Comparison of ENCODE assay signal across 8 cellular contexts in the genomic region with DNA sequence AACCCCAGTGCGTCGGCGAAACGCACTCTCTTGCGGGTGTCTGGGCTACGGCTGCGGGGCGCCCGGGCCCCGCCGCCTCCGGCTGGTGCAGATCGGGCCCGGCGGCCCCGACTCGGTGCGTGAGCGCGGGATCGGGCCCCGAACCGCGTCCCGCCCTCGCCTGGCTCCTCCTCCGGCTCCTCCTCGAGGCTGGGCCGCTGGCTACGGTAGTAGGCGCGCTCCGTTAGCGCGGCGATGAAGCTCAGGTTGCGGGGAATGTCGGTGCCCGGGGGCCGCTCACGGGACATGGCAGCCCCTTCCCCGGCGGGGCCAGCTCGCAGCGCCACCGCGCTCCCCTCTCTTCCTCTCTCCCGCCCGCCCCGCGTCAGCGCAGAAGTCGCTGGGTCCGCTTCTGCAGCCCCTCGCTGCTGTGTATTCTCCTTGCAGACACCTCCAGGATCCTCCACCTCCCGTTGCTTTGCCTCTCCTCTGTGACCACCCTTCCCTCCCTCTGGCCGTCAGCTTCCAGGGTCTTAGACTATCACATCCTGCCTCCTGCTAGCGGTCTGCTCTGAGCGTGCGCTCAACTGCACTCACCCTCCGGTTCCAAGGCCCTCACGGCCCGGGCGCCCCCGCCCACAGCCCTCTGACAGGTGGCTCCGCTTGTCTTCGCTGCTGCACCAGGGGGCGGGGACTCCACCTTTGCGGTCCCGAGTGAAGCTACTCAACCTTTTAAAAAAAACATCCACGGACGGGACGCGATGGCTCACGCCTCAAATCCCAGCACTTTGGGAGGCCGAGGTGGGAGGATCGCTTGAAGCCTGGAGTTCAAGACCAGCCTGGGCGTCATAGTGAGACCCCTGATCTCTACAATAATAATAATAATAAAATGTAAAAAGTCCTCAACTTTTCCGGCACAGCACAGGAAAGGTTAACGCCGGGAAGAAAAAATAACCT. TPM values are rescaled to one million over a fixed set of nuclear protein-coding genes. Genes with fewer than 3 reads are reported as not detected.
DNase-seq lines count a peak whose midpoint lies in the region; ATAC-seq and TF ChIP-seq lines count a peak whose summit lies in the region.

A gene with protein sequence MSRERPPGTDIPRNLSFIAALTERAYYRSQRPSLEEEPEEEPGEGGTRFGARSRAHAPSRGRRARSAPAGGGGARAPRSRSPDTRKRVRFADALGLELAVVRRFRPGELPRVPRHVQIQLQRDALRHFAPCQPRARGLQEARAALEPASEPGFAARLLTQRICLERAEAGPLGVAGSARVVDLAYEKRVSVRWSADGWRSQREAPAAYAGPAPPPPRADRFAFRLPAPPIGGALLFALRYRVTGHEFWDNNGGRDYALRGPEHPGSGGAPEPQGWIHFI (minus strand): TSS at position 570 of the 936 bp plus-strand sequence. CDS start 283 bp downstream, at position 287.

- no peaks in the 10 kb centered on the region for H3K9me3 Mint-ChIP-seq in Calu3 (ENCODE audit: low read depth, unreplicated experiment)
- no peaks in the 10 kb centered on the region for H3K9me3 Mint-ChIP-seq in activated T-helper 1 cell treated with anti-CD3 and anti-CD28 coated beads, Interleukin-12 subunit alpha, Interleukin-12 subunit beta, Interleukin-2, Interleukin-4 antibody, amounts not matched to agents 30 ng/mL and 10 ng/mL and 1 ng/mL, durations not matched to agents 14 hours and 24 hours and 36 hours
- H3K9me3 Mint-ChIP-seq in neural crest cell: no peaks in the 10 kb centered on the region

- H3K27me3 ChIP-seq in Peyer's patch: no peaks in the 10 kb centered on the region
- H3K27me3 ChIP-seq in stomach smooth muscle (ENCODE audit: control insufficient read depth in 1 of 2, insufficient read depth in 2 of 2, low read length in 2 of 2): no peaks in the 10 kb centered on the region

- H3K4me3 ChIP-seq in Jurkat, Clone E6-1 (ENCODE audit: low read length): peak within 1 kb of the TSS; percentile 79
- H3K4me3 ChIP-seq in Peyer's patch (peak within 1 kb of the TSS; percentile 76 to 96 (median 82)), fibroblast of villous mesenchyme (ENCODE audit: low read depth, low read length) (peak within 1 kb of the TSS; percentile 72), stomach smooth muscle (ENCODE audit: low read length in 2 of 2) (peak within 1 kb of the TSS; percentile 59 to 91)

- CTCF ChIA-PET in Calu3 (lab: Charles Lee): interaction anchor here (0.9 to 2.2 kb wide), 3 partner anchors 17 to 234 kb away, joined by 3 to 5 read pairs (median 4); a partner anchor contains a TSS

- peak; percentile 41 for ATAC-seq in GM21515 (IDR thresholded peaks at IDR 0.05; ENCODE audit: unreplicated experiment)

- TF ChIP-seq CTCF in Calu3 (IDR thresholded peaks at IDR 0.05; ENCODE audit: unreplicated experiment) (no peak), Peyer's patch (IDR thresholded peaks at IDR 0.05) (no peak), fibroblast of villous mesenchyme (IDR thresholded peaks at IDR 0.05; ENCODE audit: insufficient read depth, low read depth, low read length) (no peak), neural crest cell (conservative IDR thresholded peaks at IDR 0.05) (no peak)

- H3K27ac Mint-ChIP-seq in Calu3 (ENCODE audit: unreplicated experiment) (peak within 1 kb of the TSS; percentile 64), neural crest cell (ENCODE audit: unreplicated experiment) (peak within 1 kb of the TSS; percentile 97)
- peak within 1 kb of the TSS; percentile 100 for H3K27ac Mint-ChIP-seq in activated T-helper 1 cell treated with anti-CD3 and anti-CD28 coated beads, Interleukin-12 subunit alpha, Interleukin-12 subunit beta, Interleukin-2, Interleukin-4 antibody, amounts not matched to agents 30 ng/mL and 10 ng/mL and 1 ng/mL, durations not matched to agents 14 hours and 24 hours and 36 hours

- H3K9me3 ChIP-seq in Peyer's patch (no peaks in the 10 kb centered on the region), stomach smooth muscle (ENCODE audit: control insufficient read depth in 2 of 2, low read length in 2 of 2) (no peaks in the 10 kb centered on the region)

- H3K4me3 Mint-ChIP-seq in Calu3 (ENCODE audit: low read depth, unreplicated experiment): peak within 1 kb of the TSS; percentile 89
- H3K4me3 Mint-ChIP-seq in activated T-helper 1 cell treated with anti-CD3 and anti-CD28 coated beads, Interleukin-12 subunit alpha, Interleukin-12 subunit beta, Interleukin-2, Interleukin-4 antibody, amounts not matched to agents 30 ng/mL and 10 ng/mL and 1 ng/mL, durations not matched to agents 14 hours and 24 hours and 36 hours: peak within 1 kb of the TSS; percentile 99
- peak within 1 kb of the TSS; percentile 94 for H3K4me3 Mint-ChIP-seq in neural crest cell

- H3K36me3 ChIP-seq in Peyer's patch (peaks cover 0 to 13% (median 0%) of the 10 kb centered on the region in 3 donors), stomach smooth muscle (ENCODE audit: control insufficient read depth in 2 of 2, insufficient read depth in 2 of 2, low read length in 2 of 2) (peaks cover 4 to 9% of the 10 kb centered on the region in 2 donors)

- BruUV-seq in Calu3 (replicated peaks; lab: Mats Ljungman, UMichigan): no TSS peak

- H3K36me3 Mint-ChIP-seq in Calu3 (ENCODE audit: insufficient read depth, unreplicated experiment) (peaks cover 53% of the 10 kb centered on the region), neural crest cell (ENCODE audit: low read depth) (no peaks in the 10 kb centered on the region)
- peaks cover 3% of the 10 kb centered on the region for H3K36me3 Mint-ChIP-seq in activated T-helper 1 cell treated with anti-CD3 and anti-CD28 coated beads, Interleukin-12 subunit alpha, Interleukin-12 subunit beta, Interleukin-2, Interleukin-4 antibody, amounts not matched to agents 30 ng/mL and 10 ng/mL and 1 ng/mL, durations not matched to agents 14 hours and 24 hours and 36 hours (ENCODE audit: low read depth)

- H3K27ac ChIP-seq in Peyer's patch: peak within 1 kb of the TSS; percentile 97 to 100 (median 100)
- H3K27ac ChIP-seq in stomach smooth muscle (ENCODE audit: low read length): peak within 1 kb of the TSS; percentile 97

- DNase-seq in Calu3: peak; percentile 69
- DNase-seq in Jurkat, Clone E6-1 (ENCODE audit: low read depth, low spot score): peak; percentile 73
- peak; percentile 88 to 96 (median 96) for DNase-seq in Peyer's patch
- DNase-seq in activated T-helper 1 cell treated with anti-CD3 and anti-CD28 coated beads, Interleukin-12 subunit alpha, Interleukin-12 subunit beta, Interleukin-2, Interleukin-4 antibody, amounts not matched to agents 30 ng/mL and 10 ng/mL and 1 ng/mL, durations not matched to agents 14 hours and 24 hours and 36 hours (ENCODE audit: low spot score): peak; percentile 78
- peak; percentile 47 for DNase-seq in fibroblast of villous mesenchyme (ENCODE audit: low read depth)
- peak; percentile 49 for DNase-seq in neural crest cell (ENCODE audit: low read depth, low spot score)

- peak within 1 kb of the TSS; percentile 78 to 88 for H3K9ac ChIP-seq in stomach smooth muscle (ENCODE audit: low read length in 2 of 2)

- TF ChIP-seq POLR2A in Peyer's patch (IDR thresholded peaks at IDR 0.05): peak in 1 of 2 donors; percentile 14

- H3K4me1 Mint-ChIP-seq in Calu3 (ENCODE audit: low read depth, unreplicated experiment) (peaks cover 31% of the 10 kb centered on the region), neural crest cell (peaks cover 47% of the 10 kb centered on the region)
- H3K4me1 Mint-ChIP-seq in activated T-helper 1 cell treated with anti-CD3 and anti-CD28 coated beads, Interleukin-12 subunit alpha, Interleukin-12 subunit beta, Interleukin-2, Interleukin-4 antibody, amounts not matched to agents 30 ng/mL and 10 ng/mL and 1 ng/mL, durations not matched to agents 14 hours and 24 hours and 36 hours (ENCODE audit: low read depth): peaks cover 35% of the 10 kb centered on the region

- intact Hi-C loops in Calu3 (cut with micrococcal nuclease; ENCODE audit: unreplicated experiment): no loop called here
- intact Hi-C loops in activated T-helper 1 cell treated with anti-CD3 and anti-CD28 coated beads, Interleukin-12 subunit alpha, Interleukin-12 subunit beta, Interleukin-2, Interleukin-4 antibody, amounts not matched to agents 30 ng/mL and 10 ng/mL and 1 ng/mL, durations not matched to agents 14 hours and 24 hours and 36 hours (cut with micrococcal nuclease): loop anchor here (2.0 to 5.0 kb wide), 2 partner anchors 248 to 715 kb away; a partner anchor contains a TSS

- H3K27me3 Mint-ChIP-seq in Calu3 (ENCODE audit: unreplicated experiment): no peaks in the 10 kb centered on the region
- H3K27me3 Mint-ChIP-seq in activated T-helper 1 cell treated with anti-CD3 and anti-CD28 coated beads, Interleukin-12 subunit alpha, Interleukin-12 subunit beta, Interleukin-2, Interleukin-4 antibody, amounts not matched to agents 30 ng/mL and 10 ng/mL and 1 ng/mL, durations not matched to agents 14 hours and 24 hours and 36 hours (ENCODE audit: insufficient read depth): no peaks in the 10 kb centered on the region
- no peaks in the 10 kb centered on the region for H3K27me3 Mint-ChIP-seq in neural crest cell (ENCODE audit: low read depth)

- H3K4me1 ChIP-seq in Peyer's patch (peaks cover 0 to 29% (median 5%) of the 10 kb centered on the region in 4 donors), stomach smooth muscle (ENCODE audit: control insufficient read depth, insufficient read depth, low read length) (peaks cover 40% of the 10 kb centered on the region)

RNA-seq across cellular contexts. Expression of the gene that starts here (rescaled TPM):
- total RNA-seq in Calu3 (2022): 12.8 and 16.2 TPM in 2 replicates
- polyA plus RNA-seq in Jurkat, Clone E6-1 (2012; ENCODE audit: insufficient read depth, insufficient read length): 19.1 TPM
- 10 to 100 TPM; 16.5 to 39.2 (median 21.4) TPM for total RNA-seq in Peyer's patch
- total RNA-seq in activated T-helper 1 cell treated with anti-CD3 and anti-CD28 coated beads, Interleukin-12 subunit alpha, Interleukin-12 subunit beta, Interleukin-2, Interleukin-4 antibody, amounts not matched to agents 30 ng/mL and 10 ng/mL and 1 ng/mL, durations not matched to agents 14 hours and 24 hours and 36 hours: 16.6 and 17.3 TPM in 2 replicates
- total RNA-seq in fibroblast of villous mesenchyme: 3.0 and 5.8 TPM in 2 replicates
- total RNA-seq in neural crest cell: 13.6 and 15.0 TPM in 2 replicates

Comparison
In these comparisons a context has a peak if more than half of its experiments do, and no peak if none do; other contexts are left out.
1. Peak in every context shown above with its lines: DNase-seq, ATAC-seq, H3K4me3 ChIP-seq and H3K27ac ChIP-seq.